8 cellular contexts compared by ENCODE assay signal in genomic region chr22:30195245-30196140, GRCh38. TPM values are rescaled to one million over a fixed set of nuclear protein-coding genes. Genes with fewer than 3 reads are reported as not detected.
DNase-seq lines count a peak whose midpoint lies in the region; ATAC-seq and TF ChIP-seq lines count a peak whose summit lies in the region.

No MANE protein-coding gene starts in this region.

- H3K9me3 Mint-ChIP-seq in mesothelial cell of epicardium = no peaks in the 10 kb centered on the region

- no peaks in the 10 kb centered on the region for H3K27me3 Mint-ChIP-seq in mesothelial cell of epicardium (ENCODE audit: low read depth)

- CTCF ChIA-PET in AG04450 (lab: Charles Lee) = interaction anchor here (0.6 to 1.6 kb wide), 6 partner anchors 9 to 88 kb away, joined by 3 to 10 read pairs (median 4); no protein-coding TSS in a partner anchor

- intact Hi-C loops in body of pancreas (cut with DNase I) = no loop called here

- peak overlapping the region; percentile 49 for H3K4me3 Mint-ChIP-seq in mesothelial cell of epicardium

- H3K36me3 Mint-ChIP-seq in mesothelial cell of epicardium = no peaks in the 10 kb centered on the region

- WGBS in body of pancreas, 2 donors = 43 to 49% methylated on average over 5 of the region's 5 CpGs

- no peak for DNase-seq in AG04450 (ENCODE audit: low read depth, low spot score)
- peak; percentile 59 for DNase-seq in M059J (ENCODE audit: low read depth)
- no peak for DNase-seq in body of pancreas
- DNase-seq in mesothelial cell of epicardium (ENCODE audit: low spot score in 2 of 2, unreplicated experiment in 2 of 2) = no peak
- no peak for DNase-seq in NCI-H510A treated with DMSO at 0.1 percent for 48 hours (lab: John Stamatoyannopoulos, UW)

- H3K4me1 Mint-ChIP-seq in mesothelial cell of epicardium = peaks cover 57% of the 10 kb centered on the region

- H3K36me3 ChIP-seq in body of pancreas (replicated peaks in 1 of 2; ENCODE audit: insufficient read depth in 1 of 2, low read depth in 2 of 2) = no peaks in the 10 kb centered on the region

- no peak for TF ChIP-seq CTCF in AG04450 (IDR thresholded peaks at IDR 0.05; ENCODE audit: low read depth, low read length)
- no peak for TF ChIP-seq CTCF in body of pancreas (IDR thresholded peaks at IDR 0.05)
- no peak for TF ChIP-seq CTCF in mesothelial cell of epicardium (IDR thresholded peaks at IDR 0.05; ENCODE audit: unreplicated experiment)

- H3K27ac ChIP-seq in AG04450 (ENCODE audit: low read depth, low read length) (peak overlapping the region; percentile 100), body of pancreas (peak overlapping the region; percentile 37 to 78 (median 62))

- POLR2A ChIA-PET in AG04450 (lab: Yijun Ruan, JAX) = interaction anchor here (0.7 to 3.2 kb wide), 17 partner anchors 10 to 82 kb away, joined by 3 to 58 read pairs (median 6); no protein-coding TSS in a partner anchor

- H3K27ac Mint-ChIP-seq in mesothelial cell of epicardium = peak overlapping the region; percentile 99

- H3K9me3 ChIP-seq in AG04450 (ENCODE audit: control insufficient read depth, insufficient read depth, low read length) (no peaks in the 10 kb centered on the region; the same call in 1 of the 2 replicates), body of pancreas (no peaks in the 10 kb centered on the region)

- ATAC-seq in body of pancreas = no peak
- ATAC-seq in HG02938 (IDR thresholded peaks at IDR 0.05; ENCODE audit: unreplicated experiment) = no peak
- ATAC-seq in GM21528 (IDR thresholded peaks at IDR 0.05; ENCODE audit: low FRiP score, unreplicated experiment) = no peak
- no peak for ATAC-seq in GM18858 (IDR thresholded peaks at IDR 0.05; ENCODE audit: unreplicated experiment)

- TF ChIP-seq POLR2A in body of pancreas (IDR thresholded peaks at IDR 0.05) = no peak

- H3K27me3 ChIP-seq in AG04450 (ENCODE audit: control insufficient read depth, insufficient read depth, low read length) = no peaks in the 10 kb centered on the region
- no peaks in the 10 kb centered on the region for H3K27me3 ChIP-seq in body of pancreas

- no peak overlapping the region for H3K4me3 ChIP-seq in AG04450 (ENCODE audit: low read depth, low read length)
- no peak overlapping the region for H3K4me3 ChIP-seq in body of pancreas

- H3K4me1 ChIP-seq in body of pancreas = peaks cover 16% of the 10 kb centered on the region

RNA-seq across cellular contexts. Expression of gene LIF, which starts 51.1 kb away (rescaled TPM):
- polyA plus RNA-seq in AG04450 (2011; rRNA removed) = 53.9 and 121 TPM in 2 replicates
- polyA minus RNA-seq in AG04450 (2011; rRNA and poly(A)+ RNA removed) = 165 and 320 TPM in 2 replicates
- total RNA-seq in M059J (2014; rRNA removed; shearing (Covaris generic)) = 7.5 and 9.9 TPM in 2 replicates
- 1 to 10 TPM in 1 of 2 donors, under 1 TPM in 1; 0.52 to 1.3 TPM for total RNA-seq in body of pancreas
- 15.4 to 16.9 TPM (median 15.8 TPM) in 3 replicates for total RNA-seq in mesothelial cell of epicardium
